ENCODE assay signal across 27 cellular contexts in genomic region chr6:148445116-148445515, GRCh38.
DNase-seq lines count a peak whose midpoint lies in the region; ATAC-seq and TF ChIP-seq lines count a peak whose summit lies in the region.
"Had no signal": no experiment of that assay in that cellular context is flagged by ENCODE, and none has a peak within 500 bp of the region (broad histone marks: within the 10 kb centered on the region; RNA-seq: fewer than 3 reads in every experiment).

No MANE protein-coding gene starts in this region.

- TF ChIP-seq CTCF in PC-3 (conservative IDR thresholded peaks at IDR 0.05; ENCODE audit: low read depth, low read length), result no peak
- no peak for TF ChIP-seq CTCF in endodermal cell (conservative IDR thresholded peaks at IDR 0.05)

- H4K20me1 ChIP-seq in PC-3 (ENCODE audit: low read length), result no peaks in the 10 kb centered on the region

- CTCF ChIA-PET in PC-3 (lab: Charles Lee), result no interaction called here

- WGBS in endodermal cell (ENCODE audit: insufficient coverage in 1 of 2, insufficient read length in 1 of 2), 2 experiments, result 81 to 84% methylated on average over 6 of the region's 6 CpGs
- WGBS in mesendoderm (ENCODE audit: extremely low coverage, insufficient coverage, low lambda C conversion rate), result no CpG with 5 or more reads among the region's 6 CpGs

- no peaks in the 10 kb centered on the region for H3K9me2 ChIP-seq in PC-3 (replicated peaks; ENCODE audit: low read length)

- H3K9ac ChIP-seq in PC-3 (ENCODE audit: low read length) (no peak overlapping the region), endodermal cell (ENCODE audit: extremely low read depth, low read length, poor library complexity, severe bottlenecking) (no peak overlapping the region), mesendoderm (ENCODE audit: low read length) (no peak overlapping the region)

- H2BK5ac ChIP-seq in mesendoderm (ENCODE audit: low read length), result no peak overlapping the region

- no peak overlapping the region for H3K4ac ChIP-seq in mesendoderm (ENCODE audit: low read depth, low read length)

- H3K79me2 ChIP-seq in ACC112 (ENCODE audit: control insufficient read depth, insufficient read depth, low read length, unreplicated experiment), result peaks cover 1% of the 10 kb centered on the region
- no peaks in the 10 kb centered on the region for H3K79me2 ChIP-seq in PC-3 (ENCODE audit: low read length)
- no peaks in the 10 kb centered on the region for H3K79me2 ChIP-seq in mesendoderm (ENCODE audit: control insufficient read depth, insufficient read depth, low read length)

- H2AFZ ChIP-seq in ACC112 (ENCODE audit: low read length, unreplicated experiment), result no peak overlapping the region
- H2AFZ ChIP-seq in PC-3 (ENCODE audit: low read length), result no peak overlapping the region

- no peak overlapping the region for H2AK5ac ChIP-seq in mesendoderm (ENCODE audit: low read length)

- POLR2A ChIA-PET in PC-3 (lab: Charles Lee; ENCODE audit: unreplicated experiment), result no interaction called here

- H3K9me3 ChIP-seq in PC-3 (ENCODE audit: low read length), result no peaks in the 10 kb centered on the region
- H3K9me3 ChIP-seq in endodermal cell (ENCODE audit: control insufficient read depth, low read length), result no peaks in the 10 kb centered on the region
- H3K9me3 ChIP-seq: gastrocnemius medialis, sigmoid colon had no signal

- H3K27me3 ChIP-seq in ACC112 (ENCODE audit: insufficient read depth, low read length), result no peaks in the 10 kb centered on the region
- no peaks in the 10 kb centered on the region for H3K27me3 ChIP-seq in PC-3 (ENCODE audit: low read length)
- no peaks in the 10 kb centered on the region for H3K27me3 ChIP-seq in endodermal cell (ENCODE audit: control insufficient read depth, insufficient read depth, low read length, poor library complexity, severe bottlenecking)
- H3K27me3 ChIP-seq in mesendoderm (ENCODE audit: insufficient read depth, low read length, poor library complexity), result no peaks in the 10 kb centered on the region
- H3K27me3 ChIP-seq: dorsolateral prefrontal cortex, gastrocnemius medialis, sigmoid colon had no signal

- no peaks in the 10 kb centered on the region for H3K9me3 Mint-ChIP-seq in endodermal cell
- H3K9me3 Mint-ChIP-seq: activated T-helper 1 cell treated with anti-CD3 and anti-CD28 coated beads, Interleukin-12 subunit alpha, Interleukin-12 subunit beta, Interleukin-2, Interleukin-4 antibody, amounts not matched to agents 30 ng/mL and 10 ng/mL and 1 ng/mL, durations not matched to agents 14 hours and 24 hours and 36 hours; CD8-positive, alpha-beta memory T cell; H9; WTC11 had no signal

- H3K36me3 ChIP-seq in ACC112 (ENCODE audit: insufficient read depth, low read length) (peaks cover 10% of the 10 kb centered on the region; the same call in 1 of the 2 replicates), PC-3 (ENCODE audit: low read depth, low read length) (no peaks in the 10 kb centered on the region), endodermal cell (ENCODE audit: control insufficient read depth, insufficient read depth, low read length) (peaks cover 6% of the 10 kb centered on the region), mesendoderm (ENCODE audit: control insufficient read depth, insufficient read depth, low read length) (no peaks in the 10 kb centered on the region)
- H3K36me3 ChIP-seq: gastrocnemius medialis had no signal

- H4K8ac ChIP-seq in mesendoderm (ENCODE audit: low read depth, low read length), result no peak overlapping the region

- DNase-seq in PC-3, result peak; percentile 75
- DNase-seq in endodermal cell, result peak; percentile 17
- peak; percentile 47 for DNase-seq in mesendoderm
- DNase-seq in NCI-H82 treated with DMSO at 0.1 percent for 48 hours (lab: John Stamatoyannopoulos, UW; ENCODE audit: unreplicated experiment), result no peak
- DNase-seq in NOMO-1 treated with dmso at 0.1 percent for 144 hours (lab: John Stamatoyannopoulos, UW; ENCODE audit: unreplicated experiment), result no peak
- DNase-seq: activated CD4-positive, alpha-beta T cell treated with anti-CD3 and anti-CD28 coated beads, Interleukin-2, amount 50 U/mL, for 1 hour; activated naive CD4-positive, alpha-beta T cell treated with anti-CD3 and anti-CD28 coated beads, Interleukin-2, amount 50 U/mL, for 16 hours; amygdala; caudate nucleus; CD8-positive, alpha-beta memory T cell; DMS153; dorsolateral prefrontal cortex; erythroblast; gastrocnemius medialis; H9; hypothalamus; Kasumi-1; NCI-H1930; sigmoid colon; T1000 had no signal

- no peak overlapping the region for H2BK15ac ChIP-seq in mesendoderm (replicated peaks; ENCODE audit: low read depth)

- peaks cover 31% of the 10 kb centered on the region for H3K4me1 Mint-ChIP-seq in endodermal cell
- H3K4me1 Mint-ChIP-seq: B cell had no signal

- no peak overlapping the region for H2BK120ac ChIP-seq in mesendoderm (ENCODE audit: low read depth, low read length)

- no peak overlapping the region for H3K27ac Mint-ChIP-seq in endodermal cell
- H3K27ac Mint-ChIP-seq: activated T-helper 1 cell treated with anti-CD3 and anti-CD28 coated beads, Interleukin-12 subunit alpha, Interleukin-12 subunit beta, Interleukin-2, Interleukin-4 antibody, amounts not matched to agents 30 ng/mL and 10 ng/mL and 1 ng/mL, durations not matched to agents 14 hours and 24 hours and 36 hours; B cell; CD8-positive, alpha-beta memory T cell; progenitor cell of endocrine pancreas; WTC11 had no signal

- H3F3A ChIP-seq in PC-3 (ENCODE audit: low read length, unreplicated experiment), result peaks cover 7% of the 10 kb centered on the region

- H3K4me2 ChIP-seq in PC-3 (ENCODE audit: low read length), result peak overlapping the region; percentile 64
- H3K4me2 ChIP-seq in mesendoderm (ENCODE audit: low read length), result no peak overlapping the region

- H3K18ac ChIP-seq in mesendoderm (ENCODE audit: low read length), result no peak overlapping the region

- no peaks in the 10 kb centered on the region for H3K27me3 Mint-ChIP-seq in endodermal cell (ENCODE audit: insufficient read depth)
- H3K27me3 Mint-ChIP-seq: progenitor cell of endocrine pancreas had no signal

- H4K5ac ChIP-seq in mesendoderm (ENCODE audit: low read length), result no peak overlapping the region

- H3K23ac ChIP-seq in mesendoderm (ENCODE audit: low read length), result no peak overlapping the region

- H3K4me3 ChIP-seq in ACC112 (ENCODE audit: low read depth, low read length) (no peak overlapping the region), PC-3 (ENCODE audit: low read length) (no peak overlapping the region), endodermal cell (ENCODE audit: low read length) (no peak overlapping the region), mesendoderm (ENCODE audit: low read length) (no peak overlapping the region)
- H3K4me3 ChIP-seq: dorsolateral prefrontal cortex, gastrocnemius medialis, sigmoid colon had no signal

- intact Hi-C loops in PC-3 (cut with micrococcal nuclease), result no loop called here

- no peak overlapping the region for H3K4me3 Mint-ChIP-seq in endodermal cell
- H3K4me3 Mint-ChIP-seq: activated T-helper 1 cell treated with anti-CD3 and anti-CD28 coated beads, Interleukin-12 subunit alpha, Interleukin-12 subunit beta, Interleukin-2, Interleukin-4 antibody, amounts not matched to agents 30 ng/mL and 10 ng/mL and 1 ng/mL, durations not matched to agents 14 hours and 24 hours and 36 hours; B cell; CD8-positive, alpha-beta memory T cell; H9; WTC11 had no signal

- H3K36me3 Mint-ChIP-seq in endodermal cell (ENCODE audit: low read depth), result peaks cover 4% of the 10 kb centered on the region
- H3K36me3 Mint-ChIP-seq: CD8-positive, alpha-beta memory T cell had no signal

- no peak overlapping the region for H3K56ac ChIP-seq in mesendoderm (ENCODE audit: low read length)

- H3K79me1 ChIP-seq in mesendoderm (ENCODE audit: low read length), result no peaks in the 10 kb centered on the region

- H3K27ac ChIP-seq in ACC112 (ENCODE audit: low read depth, low read length) (peak overlapping the region; percentile 47), PC-3 (ENCODE audit: low read length) (peak overlapping the region; percentile 45), endodermal cell (ENCODE audit: low read depth, low read length) (no peak overlapping the region), mesendoderm (ENCODE audit: low read depth, low read length) (no peak overlapping the region)
- H3K27ac ChIP-seq: gastrocnemius medialis, sigmoid colon had no signal

- no TSS peak for BruUV-seq in PC-3 (replicated peaks; lab: Mats Ljungman, UMichigan)

- H3K4me1 ChIP-seq in ACC112 (ENCODE audit: control insufficient read depth, insufficient read depth, low read length, unreplicated experiment) (peaks cover 57% of the 10 kb centered on the region), PC-3 (ENCODE audit: insufficient read depth, low read length) (peaks cover 42% of the 10 kb centered on the region), endodermal cell (ENCODE audit: control insufficient read depth, insufficient read depth, low read length) (no peaks in the 10 kb centered on the region), mesendoderm (ENCODE audit: control insufficient read depth, low read depth, low read length) (peaks cover 4% of the 10 kb centered on the region)

- no peak for ATAC-seq in PC-3
- ATAC-seq in GM18517 (IDR thresholded peaks at IDR 0.05; ENCODE audit: unreplicated experiment), result no peak
- no peak for ATAC-seq in GM18873 (IDR thresholded peaks at IDR 0.05; ENCODE audit: low FRiP score, unreplicated experiment)
- ATAC-seq: gastrocnemius medialis, WTC11 had no signal

Comparison
In these comparisons a context has a peak if more than half of its experiments do, and no peak if none do; other contexts are left out.
1. H3K27ac ChIP-seq: peak in ACC112 (single experiment) and PC-3 (single experiment); none in endodermal cell (single experiment) and mesendoderm (single experiment).
2. DNase-seq: peak in PC-3 (single experiment), endodermal cell (single experiment) and mesendoderm (single experiment); none in NCI-H82 treated with DMSO at 0.1 percent for 48 hours (single experiment) and NOMO-1 treated with dmso at 0.1 percent for 144 hours (single experiment).